In the genomic region with DNA sequence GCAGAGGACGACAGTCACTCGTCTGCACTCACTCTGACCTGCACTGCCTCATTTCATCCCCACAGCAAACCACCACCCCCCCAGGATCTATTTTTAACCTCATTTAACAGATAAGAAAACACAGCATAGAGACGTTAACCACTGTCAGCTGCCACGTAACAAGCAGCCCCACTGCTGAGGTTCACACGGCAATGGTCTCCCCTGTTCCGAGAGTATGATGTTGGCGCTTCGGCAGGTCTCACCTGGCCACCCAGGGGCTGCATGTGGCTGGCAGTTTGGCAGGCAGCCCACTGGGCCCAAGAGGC, we compare ENCODE assay signal across 1 cellular context.
TF ChIP-seq lines count a peak whose summit lies in the region.

No MANE protein-coding gene starts in this region.

TF ChIP-seq in HepG2, 621 proteins besides CTCF, POLR2A, EP300 and RAD21 (continued from another document):
- TF ChIP-seq KIAA2018 (CRISPR knock-in tag; IDR thresholded peaks at IDR 0.05; ENCODE audit: borderline replicate concordance): no peak
- TF ChIP-seq CREBL2 (CRISPR knock-in tag; IDR thresholded peaks at IDR 0.05; ENCODE audit: borderline replicate concordance): no peak
- TF ChIP-seq DNMT1 (CRISPR knock-in tag; IDR thresholded peaks at IDR 0.05): no peak
- no peak for TF ChIP-seq FOXP4 (CRISPR knock-in tag; IDR thresholded peaks at IDR 0.05)
- TF ChIP-seq NFRKB (IDR thresholded peaks at IDR 0.05): no peak
- no peak for TF ChIP-seq MXD4 (CRISPR knock-in tag; IDR thresholded peaks at IDR 0.05)
- no peak for TF ChIP-seq LCORL (IDR thresholded peaks at IDR 0.05)
- 0 out of 2 replicates have a peak, but pooled peaks have one; percentile 17 for TF ChIP-seq LCORL (CRISPR knock-in tag; IDR thresholded peaks at IDR 0.05)
- TF ChIP-seq MLLT10 (CRISPR knock-in tag; IDR thresholded peaks at IDR 0.05): no peak
